22 cellular contexts compared by ENCODE assay signal in genomic region chr3:62095756-62096155, GRCh38.
DNase-seq lines count a peak whose midpoint lies in the region; ATAC-seq and TF ChIP-seq lines count a peak whose summit lies in the region.
"Had no signal": no experiment of that assay in that cellular context is flagged by ENCODE, and none has a peak within 500 bp of the region (broad histone marks: within the 10 kb centered on the region; RNA-seq: fewer than 3 reads in every experiment).

No MANE protein-coding gene starts in this region.

- no peaks in the 10 kb centered on the region for H3F3A ChIP-seq in GM23248 (ENCODE audit: insufficient read depth)

- dilution Hi-C loops in IMR-90 (cut with HindIII; ENCODE audit: low sequenced_read_pairs, unreplicated experiment): no loop called here

- intact Hi-C loops in IMR-90 (cut with micrococcal nuclease) (no loop called here), psoas muscle (cut with DNase I) (loop anchor here in 1 of 2 donors (2.0 kb wide), 1 partner anchor 63 kb away; no protein-coding TSS in a partner anchor)

- no peak overlapping the region for H3K9ac ChIP-seq in GM23248
- H3K9ac ChIP-seq in IMR-90 (ENCODE audit: low read depth, low read length): no peak overlapping the region
- H3K9ac ChIP-seq: BLaER1 treated with 17β-estradiol and CSF1 and Interleukin-3, amounts not matched to agents 10 nM and 100 nM had no signal

- in situ Hi-C loops in GM23248 (cut with MboI) (no loop called here), IMR-90 (cut with MboI; ENCODE audit: low sequenced_read_pairs) (no loop called here)

- no peak overlapping the region for H2BK120ac ChIP-seq in IMR-90 (ENCODE audit: low read depth, low read length)

- H2AK9ac ChIP-seq in IMR-90 (replicated peaks; ENCODE audit: low read depth, low read length, poor library complexity): no peak overlapping the region

- H3K36me3 ChIP-seq in GM23248 (ENCODE audit: low read depth) (no peaks in the 10 kb centered on the region), IMR-90 (ENCODE audit: control insufficient read depth, insufficient read depth, low read length) (no peaks in the 10 kb centered on the region), psoas muscle (ENCODE audit: insufficient read depth in 1 of 2, low read depth in 1 of 2) (no peaks in the 10 kb centered on the region)
- H3K36me3 ChIP-seq: SJCRH30 had no signal

- CTCF ChIA-PET in IMR-90 (lab: Yijun Ruan, JAX) (interaction anchor here (1.3 kb wide), 1 partner anchor 13 kb away, joined by 4 read pairs; no protein-coding TSS in a partner anchor), HEK293T (lab: Yijun Ruan, JAX) (no interaction called here)

- H3K9me3 ChIP-seq in GM23248 (ENCODE audit: low read depth): no peaks in the 10 kb centered on the region
- no peaks in the 10 kb centered on the region for H3K9me3 ChIP-seq in IMR-90 (ENCODE audit: control insufficient read depth, insufficient read depth, low read length)
- no peaks in the 10 kb centered on the region for H3K9me3 ChIP-seq in psoas muscle
- H3K9me3 ChIP-seq: BLaER1 treated with 17β-estradiol and CSF1 and Interleukin-3, amounts not matched to agents 10 nM and 100 nM; SJCRH30 had no signal

- no TSS peak for BruUV-seq in IMR-90 (replicated peaks; lab: Mats Ljungman, UMichigan)

- TF ChIP-seq CTCF in IMR-90 (conservative IDR thresholded peaks at IDR 0.05; ENCODE audit: low read depth, low read length) (no peak), psoas muscle (IDR thresholded peaks at IDR 0.05) (no peak)

- H3K4me2 ChIP-seq in GM23248 (ENCODE audit: unreplicated experiment): no peak overlapping the region
- no peak overlapping the region for H3K4me2 ChIP-seq in IMR-90 (ENCODE audit: low read depth, low read length)
- H3K4me2 ChIP-seq: BLaER1 treated with 17β-estradiol and CSF1 and Interleukin-3, amounts not matched to agents 10 nM and 100 nM had no signal

- H3K4me1 ChIP-seq in GM23248 (ENCODE audit: insufficient read depth) (0 out of 2 replicates have a peak, but pooled peaks cover 5% of the 10 kb centered on the region), IMR-90 (ENCODE audit: control insufficient read depth, insufficient read depth, low read length) (no peaks in the 10 kb centered on the region), psoas muscle (peaks cover 40% of the 10 kb centered on the region)
- H3K4me1 ChIP-seq: SJCRH30 had no signal

- H3K9me2 ChIP-seq in GM23248 (ENCODE audit: insufficient read depth): no peaks in the 10 kb centered on the region

- peaks cover 0 to 7% of the 10 kb centered on the region in 2 experiments; a peak in 3 of 4 replicates for H3K79me1 ChIP-seq in IMR-90 (ENCODE audit: low read depth in 1 of 2, low read length in 2 of 2)

- H3K79me2 ChIP-seq in GM23248 (ENCODE audit: insufficient read depth): no peaks in the 10 kb centered on the region

- H4K8ac ChIP-seq in IMR-90 (ENCODE audit: low read depth in 2 of 2, low read length in 2 of 2): no peak overlapping the region

- H2BK5ac ChIP-seq in IMR-90 (ENCODE audit: low read depth, low read length, poor library complexity, severe bottlenecking): no peak overlapping the region

- no peak for ATAC-seq in IMR-90 (ENCODE audit: low read depth)
- ATAC-seq in psoas muscle: no peak
- ATAC-seq: CD8-positive, alpha-beta T cell; HCT116; K562; PC-3 had no signal

- POLR2A ChIA-PET in IMR-90 (lab: Charles Lee; ENCODE audit: unreplicated experiment) (no interaction called here), HEK293T (lab: Yijun Ruan, JAX) (interaction anchor here (0.9 kb wide), 1 partner anchor 9 kb away, joined by 3 read pairs; no protein-coding TSS in a partner anchor)

- H3K56ac ChIP-seq in IMR-90 (ENCODE audit: extremely low read depth, insufficient read depth, low read length): no peak overlapping the region

- 82 to 85% methylated on average over 2 of the region's 2 CpGs for WGBS in GM23248 (ENCODE audit: low coverage in 1 of 2, low lambda C conversion rate in 2 of 2, missing lambda C conversion rate in 2 of 2), 2 experiments
- no CpG with 5 or more reads among the region's 2 CpGs for WGBS in IMR-90 (ENCODE audit: extremely low coverage in 2 of 2, insufficient read length in 1 of 2), 2 experiments
- 82 to 84% (median 83%) methylated on average over 2 of the region's 2 CpGs for WGBS in psoas muscle, 3 donors

- H4K91ac ChIP-seq in IMR-90 (ENCODE audit: insufficient read depth, low read depth, low read length): no peak overlapping the region

- no peak overlapping the region for H4K5ac ChIP-seq in IMR-90 (ENCODE audit: low read depth, low read length)

- no peak overlapping the region for H3K18ac ChIP-seq in IMR-90 (ENCODE audit: low read depth, low read length)

- no peaks in the 10 kb centered on the region for H4K20me1 ChIP-seq in GM23248 (ENCODE audit: insufficient read depth)
- no peaks in the 10 kb centered on the region for H4K20me1 ChIP-seq in IMR-90 (ENCODE audit: insufficient read depth, low read length)
- H4K20me1 ChIP-seq: BLaER1 treated with 17β-estradiol and CSF1 and Interleukin-3, amounts not matched to agents 10 nM and 100 nM had no signal

- no peak overlapping the region for H3K4me3 ChIP-seq in GM23248
- H3K4me3 ChIP-seq in IMR-90 (ENCODE audit: insufficient read depth, low read depth, low read length): no peak overlapping the region
- no peak overlapping the region for H3K4me3 ChIP-seq in psoas muscle
- H3K4me3 ChIP-seq: BLaER1 treated with 17β-estradiol and CSF1 and Interleukin-3, amounts not matched to agents 10 nM and 100 nM; GM12878; K562; SJCRH30 had no signal

- H2AK5ac ChIP-seq in IMR-90 (ENCODE audit: low read depth, low read length): no peak overlapping the region

- TF ChIP-seq RAD21 in IMR-90 (IDR thresholded peaks at IDR 0.05; ENCODE audit: low read length): no peak

- H3K4ac ChIP-seq in IMR-90 (ENCODE audit: low read depth, low read length): no peak overlapping the region

- H3K14ac ChIP-seq in IMR-90 (replicated peaks; ENCODE audit: low read depth, low read length): no peak overlapping the region

- DNase-seq in GM23248 (peak; percentile 7), IMR-90 (peak; percentile 6), amniotic epithelial cell (ENCODE audit: low read depth) (peak; percentile 3), psoas muscle (no peak), NCI-H2196 treated with DMSO at 0.1 percent for 48 hours (lab: John Stamatoyannopoulos, UW; ENCODE audit: unreplicated experiment) (no peak), HEK293T (ENCODE audit: extremely low spot score) (no peak), germinal center (ENCODE audit: low spot score) (no peak)
- no peak for DNase-seq in stimulated activated CD4-positive, alpha-beta T cell treated with anti-CD3 and anti-CD28 coated beads, Interleukin-15, amount 100 ng/mL, for 24 hours
- DNase-seq: Calu3; CD8-positive, alpha-beta T cell; EL; GOT3; NCI-H1105; NCI-H2081; NCI-H524; PC-3; SJCRH30 had no signal

- no peak overlapping the region for H3K27ac ChIP-seq in GM23248
- no peak overlapping the region for H3K27ac ChIP-seq in IMR-90 (ENCODE audit: insufficient read depth, low read length)
- peak overlapping the region; percentile 80 for H3K27ac ChIP-seq in psoas muscle
- H3K27ac ChIP-seq: BLaER1 treated with 17β-estradiol and CSF1 and Interleukin-3, amounts not matched to agents 10 nM and 100 nM; RWPE1; SJCRH30 had no signal

- H2AFZ ChIP-seq in GM23248 (no peak overlapping the region), IMR-90 (replicated peaks; ENCODE audit: low read length, poor library complexity) (no peak overlapping the region)

- H2BK15ac ChIP-seq in IMR-90 (ENCODE audit: low read depth, low read length): no peak overlapping the region

- no peak overlapping the region for H3K23ac ChIP-seq in IMR-90 (ENCODE audit: low read depth, low read length)

- no peaks in the 10 kb centered on the region; the same call in 1 of the 2 replicates for H3K9me1 ChIP-seq in IMR-90 (ENCODE audit: insufficient read depth, low read length)

- H3K27me3 ChIP-seq in GM23248 (replicated peaks; ENCODE audit: insufficient read depth): no peaks in the 10 kb centered on the region
- no peaks in the 10 kb centered on the region for H3K27me3 ChIP-seq in IMR-90 (ENCODE audit: control insufficient read depth, insufficient read depth, low read length)
- no peaks in the 10 kb centered on the region for H3K27me3 ChIP-seq in psoas muscle (ENCODE audit: insufficient read depth in 3 of 3, low read length in 2 of 3)
- H3K27me3 ChIP-seq: BLaER1 treated with 17β-estradiol and CSF1 and Interleukin-3, amounts not matched to agents 10 nM and 100 nM; SJCRH30 had no signal

- no peak for TF ChIP-seq POLR2A in IMR-90 (IDR thresholded peaks at IDR 0.05; ENCODE audit: low read depth, low read length)

- no peak overlapping the region; the same call in 1 of the 2 replicates for H2BK20ac ChIP-seq in IMR-90 (ENCODE audit: low read depth, low read length)

TF ChIP-seq in IMR-90, 13 proteins besides CTCF, POLR2A, EP300 and RAD21 (continues in another document):
- no peak for TF ChIP-seq MAFK (IDR thresholded peaks at IDR 0.05; ENCODE audit: low read depth, low read length)
- TF ChIP-seq BHLHE40 (IDR thresholded peaks at IDR 0.05; ENCODE audit: low read depth, low read length): no peak
- TF ChIP-seq SMC3 (IDR thresholded peaks at IDR 0.05; ENCODE audit: low read depth, low read length): no peak
- no peak for TF ChIP-seq RCOR1 (IDR thresholded peaks at IDR 0.05; ENCODE audit: insufficient replicate concordance, low read length)
- no peak for TF ChIP-seq RFX5 (IDR thresholded peaks at IDR 0.05; ENCODE audit: low read depth, low read length)
- TF ChIP-seq MAZ (IDR thresholded peaks at IDR 0.05; ENCODE audit: borderline replicate concordance, low read depth, low read length): no peak
- no peak for TF ChIP-seq NFE2L2 (IDR thresholded peaks at IDR 0.05; ENCODE audit: low read depth, low read length)
- no peak for TF ChIP-seq CEBPB (IDR thresholded peaks at IDR 0.05; ENCODE audit: low read depth, low read length)
- TF ChIP-seq CHD1 (IDR thresholded peaks at IDR 0.05; ENCODE audit: low read depth, low read length): no peak

TF ChIP-seq in HEK293T, 16 proteins besides CTCF, POLR2A, EP300 and RAD21:
- TF ChIP-seq FOXA1 (IDR thresholded peaks at IDR 0.05) (no peak), ELF4 (IDR thresholded peaks at IDR 0.05) (no peak), TARDBP (IDR thresholded peaks at IDR 0.05) (no peak), ARNT (IDR thresholded peaks at IDR 0.05) (no peak)

Comparison
In these comparisons a context has a peak if more than half of its experiments do, and no peak if none do; other contexts are left out.
1. DNase-seq: peak in GM23248 (single experiment), IMR-90 (single experiment) and amniotic epithelial cell (single experiment); none in psoas muscle (0 of 2), NCI-H2196 treated with DMSO at 0.1 percent for 48 hours (single experiment), HEK293T (single experiment), germinal center (single experiment) and stimulated activated CD4-positive, alpha-beta T cell treated with anti-CD3 and anti-CD28 coated beads, Interleukin-15, amount 100 ng/mL, for 24 hours (single experiment).